In genomic region chr17:78130439-78131101, GRCh38 we compare ENCODE assay signal across 8 cellular contexts. TPM values are rescaled to one million over a fixed set of nuclear protein-coding genes. Genes with fewer than 3 reads are reported as not detected.
A peak's percentile ranks its signal among the peaks of the same experiment; 100 is the strongest.
DNase-seq lines count a peak whose midpoint lies in the region; ATAC-seq and TF ChIP-seq lines count a peak whose summit lies in the region.

Gene TMC8, plus strand, starts transcription at chr17:78130771. Its CDS starts 818 bp downstream, at chr17:78131589.

- H3K4me1 Mint-ChIP-seq in activated naive CD4-positive, alpha-beta T cell treated with anti-CD3 and anti-CD28 coated beads, Interleukin-2, amount 50 U/mL, for 24 hours: peaks cover 72% of the 10 kb centered on the region
- peaks cover 17% of the 10 kb centered on the region for H3K4me1 Mint-ChIP-seq in type B pancreatic cell (ENCODE audit: unreplicated experiment)

- DNase-seq in RPMI8226 (peak; percentile 90), medulla oblongata (ENCODE audit: extremely low spot score) (peak; percentile 74), type B pancreatic cell (ENCODE audit: extremely low spot score, unreplicated experiment) (no peak), testis (no peak), DMS79 treated with DMSO at 0.1 percent for 48 hours (lab: John Stamatoyannopoulos, UW) (no peak)

- no peaks in the 10 kb centered on the region for H3K27me3 Mint-ChIP-seq in activated naive CD4-positive, alpha-beta T cell treated with anti-CD3 and anti-CD28 coated beads, Interleukin-2, amount 50 U/mL, for 24 hours
- peaks cover 12% of the 10 kb centered on the region for H3K27me3 Mint-ChIP-seq in type B pancreatic cell

- peaks cover 3% of the 10 kb centered on the region for H3K36me3 Mint-ChIP-seq in activated naive CD4-positive, alpha-beta T cell treated with anti-CD3 and anti-CD28 coated beads, Interleukin-2, amount 50 U/mL, for 24 hours
- no peaks in the 10 kb centered on the region for H3K36me3 Mint-ChIP-seq in type B pancreatic cell

- TF ChIP-seq POLR2A in testis (IDR thresholded peaks at IDR 0.05): no peak

- H3K9me3 Mint-ChIP-seq in activated naive CD4-positive, alpha-beta T cell treated with anti-CD3 and anti-CD28 coated beads, Interleukin-2, amount 50 U/mL, for 24 hours: no peaks in the 10 kb centered on the region
- H3K9me3 Mint-ChIP-seq in type B pancreatic cell: no peaks in the 10 kb centered on the region

- peak; percentile 19 for ATAC-seq in GM21737 (IDR thresholded peaks at IDR 0.05; ENCODE audit: unreplicated experiment)
- no peak for ATAC-seq in HG02588 (IDR thresholded peaks at IDR 0.05; ENCODE audit: unreplicated experiment)

- TF ChIP-seq CTCF in type B pancreatic cell (conservative IDR thresholded peaks at IDR 0.05) (no peak), testis (IDR thresholded peaks at IDR 0.05) (no peak)

- no peaks in the 10 kb centered on the region for H3K9me3 ChIP-seq in testis

- 63 to 73% methylated on average over 5 to 10 of the region's 10 CpGs for WGBS in testis, 2 donors

- intact Hi-C loops in testis (cut with DNase I; ENCODE audit: low total_unique reads): no loop called here

- no peak within 1 kb of the TSS for H3K27ac ChIP-seq in testis

- peak within 1 kb of the TSS; percentile 92 for H3K4me3 Mint-ChIP-seq in activated naive CD4-positive, alpha-beta T cell treated with anti-CD3 and anti-CD28 coated beads, Interleukin-2, amount 50 U/mL, for 24 hours
- H3K4me3 Mint-ChIP-seq in type B pancreatic cell: peak within 1 kb of the TSS; percentile 73

- no peaks in the 10 kb centered on the region for H3K27me3 ChIP-seq in testis

- H3K36me3 ChIP-seq in testis (ENCODE audit: low read depth, missing control alignments): no peaks in the 10 kb centered on the region

- peaks cover 25% of the 10 kb centered on the region for H3K4me1 ChIP-seq in testis

- peak within 1 kb of the TSS in 1 of 2 donors; percentile 39 for H3K4me3 ChIP-seq in testis

- peak within 1 kb of the TSS; percentile 87 for H3K27ac Mint-ChIP-seq in activated naive CD4-positive, alpha-beta T cell treated with anti-CD3 and anti-CD28 coated beads, Interleukin-2, amount 50 U/mL, for 24 hours
- H3K27ac Mint-ChIP-seq in type B pancreatic cell: peak within 1 kb of the TSS; percentile 65

RNA-seq across cellular contexts. Expression of gene TMC8, which starts in this region (rescaled TPM):
- total RNA-seq in type B pancreatic cell (ENCODE audit: low replicate concordance) (0.85 and 0.90 TPM in 2 replicates), testis (1 to 10 TPM; 3.5 to 9.3 TPM)
- polyA plus RNA-seq in testis (ENCODE audit: insufficient read depth, low read depth, low replicate concordance): 5.6 TPM

Comparison
In these comparisons a context has a peak if more than half of its experiments do, and no peak if none do; other contexts are left out.
1. DNase-seq: peak in RPMI8226 (single experiment) and medulla oblongata (single experiment); none in type B pancreatic cell (single experiment), testis (single experiment) and DMS79 treated with DMSO at 0.1 percent for 48 hours (single experiment).